In genomic region chr6:35181933-35182612, GRCh38 we compare ENCODE assay signal across 10 cellular contexts. TPM values are rescaled to one million over a fixed set of nuclear protein-coding genes. Genes with fewer than 3 reads are reported as not detected.
DNase-seq lines count a peak whose midpoint lies in the region; ATAC-seq and TF ChIP-seq lines count a peak whose summit lies in the region.
"Had no signal": no experiment of that assay in that cellular context is flagged by ENCODE, and none has a peak within 500 bp of the region (broad histone marks: within the 10 kb centered on the region; RNA-seq: fewer than 3 reads in every experiment).

No MANE protein-coding gene starts in this region.

- TF ChIP-seq CTCF in ascending aorta (IDR thresholded peaks at IDR 0.05) (no peak), hepatocyte (IDR thresholded peaks at IDR 0.05; ENCODE audit: poor library complexity) (no peak), transverse colon (IDR thresholded peaks at IDR 0.05) (no peak)

- no peaks in the 10 kb centered on the region for H3K36me3 Mint-ChIP-seq in natural killer cell treated with Interleukin-12 subunit alpha and Interleukin-12 subunit beta and Interleukin-15 and Interleukin-18, amount 100 ng/mL, for 72 hours

- H3K4me3 ChIP-seq in ascending aorta (peak overlapping the region; percentile 27 to 52), hepatocyte (no peak overlapping the region), transverse colon (no peak overlapping the region)

- in situ Hi-C loops in transverse colon (cut with MboI; ENCODE audit: low pct_ligation_motif_present in 1 of 4, low pct_unique_long_range_greater_than_20kb in 1 of 4, low sequenced_read_pairs in 3 of 4): no loop called here

- H3K27me3 ChIP-seq in ascending aorta (no peaks in the 10 kb centered on the region), hepatocyte (no peaks in the 10 kb centered on the region), transverse colon (no peaks in the 10 kb centered on the region)

- intact Hi-C loops in ascending aorta (cut with DNase I) (loop anchor here (2.0 kb wide), 1 partner anchor 33 kb away; no protein-coding TSS in a partner anchor), transverse colon (cut with DNase I; ENCODE audit: low total_unique reads) (no loop called here)

- H3K4me1 Mint-ChIP-seq in natural killer cell treated with Interleukin-12 subunit alpha and Interleukin-12 subunit beta and Interleukin-15 and Interleukin-18, amount 100 ng/mL, for 72 hours (ENCODE audit: low read depth in 2 of 2): no peaks in the 10 kb centered on the region

- TF ChIP-seq POLR2A in transverse colon (IDR thresholded peaks at IDR 0.05): no peak

- no peaks in the 10 kb centered on the region for H3K79me2 ChIP-seq in hepatocyte

- peak overlapping the region; percentile 91 to 94 for H3K27ac ChIP-seq in ascending aorta
- peak overlapping the region; percentile 64 for H3K27ac ChIP-seq in hepatocyte
- H3K27ac ChIP-seq in transverse colon: peak overlapping the region in 3 of 4 donors; percentile 11 to 34 (median 20)
- H3K27ac ChIP-seq: 22Rv1 had no signal

- no peak for TF ChIP-seq EP300 in transverse colon (IDR thresholded peaks at IDR 0.05; ENCODE audit: low read depth)

- H3K27me3 Mint-ChIP-seq in natural killer cell treated with Interleukin-12 subunit alpha and Interleukin-12 subunit beta and Interleukin-15 and Interleukin-18, amount 100 ng/mL, for 72 hours: peaks cover 11 to 17% of the 10 kb centered on the region in 2 donors

- H3K9me3 Mint-ChIP-seq in natural killer cell treated with Interleukin-12 subunit alpha and Interleukin-12 subunit beta and Interleukin-15 and Interleukin-18, amount 100 ng/mL, for 72 hours: no peaks in the 10 kb centered on the region
- H3K9me3 Mint-ChIP-seq: naive B cell had no signal

- 47% methylated on average over 38 of the region's 55 CpGs for WGBS in hepatocyte (ENCODE audit: low lambda C conversion rate, missing lambda C conversion rate)
- 63% methylated on average over 54 of the region's 55 CpGs; no CpG with 5 or more reads in 1 of the 2 donors for WGBS in transverse colon (ENCODE audit: low coverage in 1 of 2), 2 donors

- H3K27ac Mint-ChIP-seq in natural killer cell treated with Interleukin-12 subunit alpha and Interleukin-12 subunit beta and Interleukin-15 and Interleukin-18, amount 100 ng/mL, for 72 hours: no peak overlapping the region

- no peaks in the 10 kb centered on the region for H4K20me1 ChIP-seq in hepatocyte (ENCODE audit: insufficient read depth, poor library complexity, severe bottlenecking)

- no peaks in the 10 kb centered on the region for H3K36me3 ChIP-seq in ascending aorta
- H3K36me3 ChIP-seq in hepatocyte (replicated peaks; ENCODE audit: insufficient read depth, low read depth): no peaks in the 10 kb centered on the region
- no peaks in the 10 kb centered on the region for H3K36me3 ChIP-seq in transverse colon

- H3K9me3 ChIP-seq in ascending aorta (no peaks in the 10 kb centered on the region), hepatocyte (ENCODE audit: low read depth) (no peaks in the 10 kb centered on the region), transverse colon (no peaks in the 10 kb centered on the region)

- peak; percentile 52 for DNase-seq in DMS 273 (lab: John Stamatoyannopoulos, UW; ENCODE audit: unreplicated experiment)
- no peak for DNase-seq in DMS 273 treated with DMSO at 0.1 percent for 48 hours (lab: John Stamatoyannopoulos, UW)
- DNase-seq in ascending aorta (ENCODE audit: low spot score in 2 of 2): peak; percentile 28 to 88
- DNase-seq in hepatocyte (ENCODE audit: low spot score): peak; percentile 65
- DNase-seq in transverse colon: peak; percentile 58
- DNase-seq in natural killer cell treated with Interleukin-12 subunit alpha and Interleukin-12 subunit beta and Interleukin-15 and Interleukin-18, amount 100 ng/mL, for 72 hours (ENCODE audit: low spot score): no peak
- DNase-seq: naive B cell had no signal

- no peak for ATAC-seq in HG02938 (IDR thresholded peaks at IDR 0.05; ENCODE audit: unreplicated experiment)
- no peak for ATAC-seq in GM21723 (IDR thresholded peaks at IDR 0.05; ENCODE audit: unreplicated experiment)
- ATAC-seq in natural killer cell treated with Interleukin-12 subunit alpha and Interleukin-12 subunit beta and Interleukin-15 and Interleukin-18, amount 100 ng/mL, for 72 hours: no peak

- H3K4me1 ChIP-seq in ascending aorta: peaks cover 12 to 63% of the 10 kb centered on the region in 2 donors
- peaks cover 33% of the 10 kb centered on the region for H3K4me1 ChIP-seq in hepatocyte (ENCODE audit: insufficient read depth)
- peaks cover 5 to 14% (median 9%) of the 10 kb centered on the region in 4 donors for H3K4me1 ChIP-seq in transverse colon

- peak overlapping the region; percentile 63 for H3K4me2 ChIP-seq in hepatocyte

- H3K4me3 Mint-ChIP-seq in natural killer cell treated with Interleukin-12 subunit alpha and Interleukin-12 subunit beta and Interleukin-15 and Interleukin-18, amount 100 ng/mL, for 72 hours: no peak overlapping the region
- H3K4me3 Mint-ChIP-seq: naive B cell had no signal

- H2AFZ ChIP-seq in hepatocyte: no peak overlapping the region

- no peaks in the 10 kb centered on the region for H3K9me2 ChIP-seq in hepatocyte (replicated peaks; ENCODE audit: insufficient read depth)

RNA-seq across cellular contexts. Expression of gene SCUBE3, which starts 31.7 kb away (rescaled TPM):
- total RNA-seq in ascending aorta (29.5 TPM), hepatocyte (6.1 and 8.7 TPM in 2 replicates), transverse colon (under 1 TPM; 0.37 to 0.68 (median 0.52) TPM)
- polyA plus RNA-seq in hepatocyte: 10.2 and 19.6 TPM in 2 replicates
- total RNA-seq in natural killer cell treated with Interleukin-12 subunit alpha and Interleukin-12 subunit beta and Interleukin-15 and Interleukin-18, amount 100 ng/mL, for 72 hours: under 1 TPM in 1 of 2 donors, not detected in 1; 0.14 TPM

RNA-seq across cellular contexts. Expression of gene TCP11, which starts 40.9 kb away (rescaled TPM):
- total RNA-seq in ascending aorta (0.43 TPM), hepatocyte (not detected in 2 replicates), transverse colon (under 1 TPM in 1 of 4 donors, not detected in 3; 0.96 TPM)
- polyA plus RNA-seq in hepatocyte: not detected in 2 replicates
- total RNA-seq in natural killer cell treated with Interleukin-12 subunit alpha and Interleukin-12 subunit beta and Interleukin-15 and Interleukin-18, amount 100 ng/mL, for 72 hours: not detected

Comparison
In these comparisons a context has a peak if more than half of its experiments do, and no peak if none do; other contexts are left out.
1. DNase-seq: peak in DMS 273 (single experiment), ascending aorta (2 of 2), hepatocyte (single experiment) and transverse colon (single experiment); none in DMS 273 treated with DMSO at 0.1 percent for 48 hours (single experiment) and natural killer cell treated with Interleukin-12 subunit alpha and Interleukin-12 subunit beta and Interleukin-15 and Interleukin-18, amount 100 ng/mL, for 72 hours (single experiment).
2. H3K27ac ChIP-seq: peak in every context shown above with its lines; median percentile 92 in ascending aorta; 64 in hepatocyte; 20 in transverse colon.
3. H3K4me3 ChIP-seq: peak in ascending aorta (2 of 2); none in hepatocyte (single experiment) and transverse colon (0 of 4).